In genomic region chr2:38274286-38275276, GRCh38 we compare ENCODE assay signal across 8 cellular contexts.
DNase-seq lines count a peak whose midpoint lies in the region; ATAC-seq lines count a peak whose summit lies in the region.

No MANE protein-coding gene starts in this region.

- DNase-seq in A172 (ENCODE audit: low spot score) (peak; percentile 82), GF-D8 (lab: John Stamatoyannopoulos, UW) (peak; percentile 41), NAMALWA (ENCODE audit: low spot score) (peak; percentile 81), SHP77 treated with DMSO at 0.1 percent for 48 hours (lab: John Stamatoyannopoulos, UW) (peak; percentile 31), dermis microvascular lymphatic vessel endothelial cell (ENCODE audit: low read depth in 2 of 2) (peak; percentile 64 to 78), lung microvascular endothelial cell (ENCODE audit: low read depth in 2 of 2) (peak; percentile 86 to 87)

- no peak for ATAC-seq in GM21717 (IDR thresholded peaks at IDR 0.05; ENCODE audit: unreplicated experiment)
- ATAC-seq in GM21381 (IDR thresholded peaks at IDR 0.05; ENCODE audit: unreplicated experiment): no peak

Comparison
In these comparisons a context has a peak if more than half of its experiments do, and no peak if none do; other contexts are left out.
1. DNase-seq: peak in every context shown above with its lines; median percentile 86 in lung microvascular endothelial cell; 82 in A172; 81 in NAMALWA; 71 in dermis microvascular lymphatic vessel endothelial cell; 41 in GF-D8; 31 in SHP77 treated with DMSO at 0.1 percent for 48 hours.